Comparison of ENCODE assay signal across 8 cellular contexts in the genomic region with DNA sequence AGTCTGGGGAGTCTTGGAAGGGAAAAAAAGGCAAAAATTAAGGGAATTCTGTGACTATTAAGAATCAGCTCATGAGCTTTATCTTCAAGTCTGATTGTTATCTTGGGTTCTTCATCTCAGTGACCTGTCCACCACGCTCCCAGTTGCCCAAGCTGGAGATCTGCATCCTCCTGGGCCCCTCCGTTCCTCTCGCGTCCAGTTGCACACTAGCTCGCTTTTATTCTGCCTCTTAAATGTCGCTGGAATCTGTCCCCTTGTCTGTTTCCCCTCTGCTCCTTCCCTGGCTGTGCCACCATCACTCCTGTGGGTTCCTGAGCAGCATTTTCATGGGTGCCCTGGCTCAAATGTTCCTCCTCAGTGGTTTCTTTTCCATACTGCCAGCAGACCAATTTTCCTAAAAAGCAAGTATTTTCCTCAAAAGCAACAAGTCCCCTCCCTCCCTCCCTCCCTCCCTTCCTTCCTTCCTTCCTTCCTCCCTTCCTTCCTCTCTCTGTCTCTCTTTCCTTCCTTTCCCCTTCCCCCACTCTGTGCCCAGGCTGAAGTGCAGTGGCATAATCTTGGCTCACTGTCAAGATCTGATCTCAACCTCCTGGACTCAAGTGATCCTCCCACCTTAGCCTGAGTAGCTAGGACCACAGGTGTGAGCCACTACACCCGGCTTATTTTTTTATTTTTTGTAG. TPM values are rescaled to one million over a fixed set of nuclear protein-coding genes. Genes with fewer than 3 reads are reported as not detected.
A peak's percentile ranks its signal among the peaks of the same experiment; 100 is the strongest.
DNase-seq lines count a peak whose midpoint lies in the region; TF ChIP-seq lines count a peak whose summit lies in the region.

No MANE protein-coding gene starts in this region.

- 71 to 91% methylated on average over 7 of the region's 7 CpGs for WGBS in esophagus squamous epithelium, 2 donors

- H3K36me3 ChIP-seq in SJSA1 (peaks cover 47% of the 10 kb centered on the region), esophagus squamous epithelium (peaks cover 0 to 38% (median 0%) of the 10 kb centered on the region in 3 donors), rectal smooth muscle tissue (ENCODE audit: control insufficient read depth, insufficient read depth, low read length) (peaks cover 6% of the 10 kb centered on the region), colonic mucosa (no peaks in the 10 kb centered on the region)

- H3K9ac ChIP-seq in rectal smooth muscle tissue (ENCODE audit: low read length) (no peak overlapping the region), colonic mucosa (ENCODE audit: low read depth in 2 of 2, low read length in 2 of 2) (no peak overlapping the region)

- no peaks in the 10 kb centered on the region for H3K9me3 ChIP-seq in SJSA1 (replicated peaks)
- no peaks in the 10 kb centered on the region for H3K9me3 ChIP-seq in esophagus squamous epithelium
- no peaks in the 10 kb centered on the region for H3K9me3 ChIP-seq in colonic mucosa

- H3K27me3 ChIP-seq in SJSA1 (replicated peaks) (0 out of 2 replicates have a peak, but pooled peaks cover 9% of the 10 kb centered on the region), esophagus squamous epithelium (no peaks in the 10 kb centered on the region), rectal smooth muscle tissue (ENCODE audit: control insufficient read depth, insufficient read depth, low read length) (no peaks in the 10 kb centered on the region), colonic mucosa (no peaks in the 10 kb centered on the region)

- peak; percentile 11 for DNase-seq in GM10266 (ENCODE audit: extremely low spot score)
- no peak for DNase-seq in SJSA1 (ENCODE audit: low read depth in 1 of 2, low spot score in 2 of 2)
- no peak for DNase-seq in esophagus squamous epithelium (lab: John Stamatoyannopoulos, UW)
- no peak for DNase-seq in NCI-H446 (lab: John Stamatoyannopoulos, UW)
- no peak for DNase-seq in erythroblast (lab: John Stamatoyannopoulos, UW)
- no peak for DNase-seq in colonic mucosa
- no peak for DNase-seq in cerebellar nuclear complex (lab: John Stamatoyannopoulos, UW)

- intact Hi-C loops in esophagus squamous epithelium (cut with DNase I), result no loop called here
- intact Hi-C loops in colonic mucosa (cut with DNase I), result no loop called here

- TF ChIP-seq CTCF in GM10266 (IDR thresholded peaks at IDR 0.05; ENCODE audit: control insufficient read depth, insufficient read depth, low read depth, missing control alignments) (no peak), esophagus squamous epithelium (IDR thresholded peaks at IDR 0.05) (no peak), colonic mucosa (IDR thresholded peaks at IDR 0.05) (no peak)

- peak overlapping the region; percentile 90; the same call in 1 of the 2 replicates for H3K4me3 ChIP-seq in SJSA1
- H3K4me3 ChIP-seq in esophagus squamous epithelium, result peak overlapping the region; percentile 67 to 99 (median 86)
- peak overlapping the region; percentile 7 for H3K4me3 ChIP-seq in rectal smooth muscle tissue (ENCODE audit: low read length)
- no peak overlapping the region for H3K4me3 ChIP-seq in colonic mucosa

- no peak overlapping the region for H3K27ac ChIP-seq in SJSA1
- no peak overlapping the region for H3K27ac ChIP-seq in esophagus squamous epithelium
- H3K27ac ChIP-seq in rectal smooth muscle tissue (ENCODE audit: low read depth, low read length), result no peak overlapping the region
- no peak overlapping the region for H3K27ac ChIP-seq in colonic mucosa

- H3K4me1 ChIP-seq in SJSA1 (replicated peaks) (peaks cover 23% of the 10 kb centered on the region), esophagus squamous epithelium (peaks cover 9 to 34% (median 24%) of the 10 kb centered on the region in 3 donors), rectal smooth muscle tissue (ENCODE audit: control insufficient read depth, insufficient read depth, low read length) (peaks cover 3% of the 10 kb centered on the region), colonic mucosa (no peaks in the 10 kb centered on the region)

- no peak for TF ChIP-seq POLR2A in esophagus squamous epithelium (IDR thresholded peaks at IDR 0.05)
- no peak for TF ChIP-seq POLR2A in erythroblast (IDR thresholded peaks at IDR 0.05; ENCODE audit: low read length)

RNA-seq across cellular contexts. Expression of a gene that starts 1.4 kb away (rescaled TPM):
- 25.6 and 34.1 TPM in 2 replicates for total RNA-seq in SJSA1 (2014; rRNA removed; shearing (Covaris generic))
- 10 to 100 TPM in 3 of 4 donors, 1 to 10 TPM in 1; 7.4 to 16.0 (median 14.5) TPM for total RNA-seq in esophagus squamous epithelium
- 10 to 100 TPM; 19.1 to 25.3 TPM for total RNA-seq in colonic mucosa
